ENCODE assay signal across 8 cellular contexts in the genomic region with DNA sequence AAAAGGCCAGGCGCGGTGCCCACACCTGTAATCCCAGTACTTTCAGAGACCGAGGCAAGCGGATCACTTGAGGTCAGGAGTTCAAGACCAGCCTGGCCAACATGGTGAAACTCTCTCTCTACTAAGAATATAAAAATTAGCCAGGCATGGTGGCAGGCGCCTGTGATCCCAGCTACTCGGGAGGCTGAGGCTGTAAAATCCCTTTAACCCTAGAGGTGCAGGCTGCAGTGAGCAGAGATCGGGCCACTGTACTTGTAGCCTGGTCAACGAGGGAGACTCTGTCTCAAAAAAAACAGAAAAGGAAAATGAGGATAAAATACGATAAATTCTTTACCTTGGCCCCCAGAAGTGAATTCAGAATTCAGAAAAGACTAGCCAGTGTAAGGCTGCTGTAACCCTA. TPM values are rescaled to one million over a fixed set of nuclear protein-coding genes. Genes with fewer than 3 reads are reported as not detected.
A peak's percentile ranks its signal among the peaks of the same experiment; 100 is the strongest.
DNase-seq lines count a peak whose midpoint lies in the region; ATAC-seq and TF ChIP-seq lines count a peak whose summit lies in the region.

No MANE protein-coding gene starts in this region.

- H3K23ac ChIP-seq in trophoblast cell (ENCODE audit: low read length) = no peak overlapping the region

- peak overlapping the region; percentile 77 to 78; a peak in 3 of 4 replicates for H3K4me3 ChIP-seq in DND-41 (ENCODE audit: low read depth in 1 of 2, low read length in 2 of 2)
- peak overlapping the region; percentile 18 to 92 (median 90) for H3K4me3 ChIP-seq in Peyer's patch
- peak overlapping the region; percentile 93 for H3K4me3 ChIP-seq in epithelial cell of proximal tubule (ENCODE audit: low read depth, low read length)
- no peak overlapping the region for H3K4me3 ChIP-seq in trophoblast cell (ENCODE audit: low read depth, low read length)

- H3K9me3 ChIP-seq in DND-41 (ENCODE audit: insufficient read depth, low read length, severe bottlenecking) (peaks cover 3% of the 10 kb centered on the region), Peyer's patch (no peaks in the 10 kb centered on the region), trophoblast cell (ENCODE audit: insufficient read depth, low read depth, low read length) (no peaks in the 10 kb centered on the region)

- H2BK120ac ChIP-seq in trophoblast cell (ENCODE audit: insufficient read depth, low read length, poor library complexity) = no peak overlapping the region

- H3K36me3 ChIP-seq in DND-41 (ENCODE audit: insufficient read depth, low read length) = no peaks in the 10 kb centered on the region
- H3K36me3 ChIP-seq in Peyer's patch = no peaks in the 10 kb centered on the region
- H3K36me3 ChIP-seq in trophoblast cell (ENCODE audit: control insufficient read depth in 1 of 2, insufficient read depth in 2 of 2, low read length in 2 of 2) = no peaks in the 10 kb centered on the region

- TF ChIP-seq POLR2A in Peyer's patch (IDR thresholded peaks at IDR 0.05) = no peak

- H4K12ac ChIP-seq in trophoblast cell (ENCODE audit: low read depth, low read length) = no peak overlapping the region

- no peak for ATAC-seq in DND-41 (ENCODE audit: insufficient read depth, low read depth)
- no peak for ATAC-seq in HG02840 (IDR thresholded peaks at IDR 0.05; ENCODE audit: low FRiP score, unreplicated experiment)
- ATAC-seq in HG02571 (IDR thresholded peaks at IDR 0.05; ENCODE audit: unreplicated experiment) = no peak

- H4K91ac ChIP-seq in trophoblast cell (ENCODE audit: low read depth, low read length) = no peak overlapping the region

- peak overlapping the region; percentile 85 for H3K9ac ChIP-seq in DND-41 (ENCODE audit: low read depth, low read length)
- H3K9ac ChIP-seq in trophoblast cell (ENCODE audit: low read length) = no peak overlapping the region

- H4K8ac ChIP-seq in trophoblast cell (ENCODE audit: low read depth, low read length) = no peak overlapping the region

- no peak overlapping the region for H3K14ac ChIP-seq in trophoblast cell (ENCODE audit: low read length)

- peaks cover 11% of the 10 kb centered on the region for H3K79me1 ChIP-seq in trophoblast cell (ENCODE audit: low read length)

- no peak overlapping the region for H2AK5ac ChIP-seq in trophoblast cell (ENCODE audit: low read length)

- TF ChIP-seq CTCF in DND-41 (IDR thresholded peaks at IDR 0.05; ENCODE audit: borderline replicate concordance, extremely low read depth, low read length, poor library complexity, severe bottlenecking) = no peak
- TF ChIP-seq CTCF in Peyer's patch (IDR thresholded peaks at IDR 0.05) = peak in 1 of 6 experiments; percentile 2
- no peak for TF ChIP-seq CTCF in epithelial cell of proximal tubule (conservative IDR thresholded peaks at IDR 0.05; ENCODE audit: low read depth, low read length)

- H2AFZ ChIP-seq in DND-41 (ENCODE audit: low read depth, low read length) (peak overlapping the region; percentile 91; the same call in 1 of the 2 replicates), trophoblast cell (ENCODE audit: insufficient read depth, low read length, poor library complexity) (no peak overlapping the region)

- WGBS in trophoblast cell (ENCODE audit: extremely low coverage, insufficient coverage, insufficient read length) = no CpG with 5 or more reads among the region's 9 CpGs

- H3K4me2 ChIP-seq in DND-41 (ENCODE audit: insufficient read depth, low read length) (peak overlapping the region; percentile 90), trophoblast cell (ENCODE audit: low read length) (peak overlapping the region; percentile 88)

- peaks cover 4% of the 10 kb centered on the region; the same call in 1 of the 2 replicates for H4K20me1 ChIP-seq in DND-41 (ENCODE audit: insufficient read depth, low read length)

- no peaks in the 10 kb centered on the region for H3K27me3 ChIP-seq in DND-41 (ENCODE audit: insufficient read depth, low read length, poor library complexity)
- H3K27me3 ChIP-seq in Peyer's patch = no peaks in the 10 kb centered on the region
- H3K27me3 ChIP-seq in trophoblast cell (ENCODE audit: insufficient read depth, low read length) = no peaks in the 10 kb centered on the region

- DNase-seq in DND-41 = no peak
- DNase-seq in Peyer's patch = no peak
- no peak for DNase-seq in epithelial cell of proximal tubule (ENCODE audit: low read depth)
- DNase-seq in trophoblast cell = no peak
- DNase-seq in superior temporal gyrus (ENCODE audit: extremely low spot score) = no peak
- DNase-seq in GDM1 (lab: John Stamatoyannopoulos, UW) = no peak

- H3K18ac ChIP-seq in trophoblast cell (ENCODE audit: low read length) = no peak overlapping the region

- H3K79me2 ChIP-seq in DND-41 (ENCODE audit: insufficient read depth, low read length) (peaks cover 24% of the 10 kb centered on the region), trophoblast cell (ENCODE audit: control insufficient read depth, insufficient read depth, low read length, poor library complexity) (peaks cover 7% of the 10 kb centered on the region)

- H2BK5ac ChIP-seq in trophoblast cell (ENCODE audit: low read depth, low read length, poor library complexity) = no peak overlapping the region

- no peak overlapping the region for H3K4ac ChIP-seq in trophoblast cell (ENCODE audit: low read depth, low read length)

- peaks cover 18% of the 10 kb centered on the region for H3K4me1 ChIP-seq in DND-41 (ENCODE audit: insufficient read depth, low read length)
- peaks cover 0 to 8% (median 3%) of the 10 kb centered on the region in 4 donors for H3K4me1 ChIP-seq in Peyer's patch
- peaks cover 3 to 5% of the 10 kb centered on the region in 2 experiments for H3K4me1 ChIP-seq in trophoblast cell (ENCODE audit: control insufficient read depth in 1 of 2, insufficient read depth in 2 of 2, low read length in 2 of 2)

- H3K27ac ChIP-seq in DND-41 (ENCODE audit: low read length) (no peak overlapping the region), Peyer's patch (peak overlapping the region in 1 of 4 donors; percentile 99), trophoblast cell (ENCODE audit: low read depth, low read length) (no peak overlapping the region)

- H2BK12ac ChIP-seq in trophoblast cell (ENCODE audit: low read length) = no peak overlapping the region

RNA-seq across cellular contexts. Expression of a gene that starts 1.6 kb away (rescaled TPM):
- total RNA-seq in Peyer's patch (100 to 1,000 TPM in 1 of 4 donors, 10 to 100 TPM in 3; 64.4 to 116 (median 94.7) TPM), epithelial cell of proximal tubule (22.2 and 39.8 TPM in 2 replicates)
- 14.9 TPM in 2 replicates for polyA plus RNA-seq in trophoblast cell (2013)

RNA-seq across cellular contexts. Expression of a gene that starts 13.3 kb away (rescaled TPM):
- 1 to 10 TPM in 3 of 4 donors, not detected in 1; 1.9 to 4.4 (median 2.5) TPM for total RNA-seq in Peyer's patch
- total RNA-seq in epithelial cell of proximal tubule = 0.87 and 0.92 TPM in 2 replicates
- 2.4 and 2.5 TPM in 2 replicates for polyA plus RNA-seq in trophoblast cell (2013)
